ENCODE assay signal across 32 cellular contexts in the genomic region with DNA sequence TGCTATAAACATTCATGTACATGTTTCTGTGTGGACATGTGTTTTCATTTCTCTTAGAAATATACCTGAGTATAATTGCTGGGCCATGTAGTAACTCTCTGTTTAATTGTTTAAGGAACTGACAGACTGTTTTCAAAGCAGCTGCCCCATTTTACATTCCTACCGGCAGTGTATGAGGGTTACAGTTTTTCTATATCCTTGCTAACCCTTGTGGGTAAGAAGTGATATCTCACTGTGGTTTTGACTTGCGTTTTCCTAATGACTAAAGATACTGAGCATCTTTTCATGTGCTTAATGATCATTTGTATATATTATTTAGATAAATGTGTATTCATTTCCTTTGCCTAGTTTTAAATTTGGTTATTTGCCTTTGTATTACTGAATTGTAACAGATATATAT.
"Had no signal": no experiment of that assay in that cellular context is flagged by ENCODE, and none has a peak within 500 bp of the region (broad histone marks: within the 10 kb centered on the region; RNA-seq: fewer than 3 reads in every experiment).

No MANE protein-coding gene starts in this region.

- H3K4me3 ChIP-seq: breast epithelium, pancreas, prostate gland, thoracic aorta had no signal

- H3K36me3 ChIP-seq: breast epithelium, pancreas, prostate gland, thoracic aorta had no signal

- H3K4me1 Mint-ChIP-seq: endodermal cell, naive B cell, neural crest cell, T-helper 17 cell had no signal

- H3K27ac ChIP-seq: breast epithelium, pancreas, prostate gland, thoracic aorta had no signal

- H3K27me3 Mint-ChIP-seq: activated naive CD8-positive, alpha-beta T cell; T-helper 17 cell had no signal

- H3K4me3 Mint-ChIP-seq: activated naive CD8-positive, alpha-beta T cell; activated T-cell treated with anti-CD3 and anti-CD28 coated beads, Interleukin-2, amount 50 U/mL, for 4 hours; endodermal cell; mesothelial cell of epicardium; naive B cell; neural crest cell; T-helper 17 cell; WTC11 had no signal

- H3K36me3 Mint-ChIP-seq: WTC11 had no signal

- H3K9me3 ChIP-seq: breast epithelium, pancreas, prostate gland, thoracic aorta had no signal

- DNase-seq: activated CD4-positive, alpha-beta T cell treated with anti-CD3 and anti-CD28 coated beads for 1 hour; activated CD8-positive, alpha-beta memory T cell treated with anti-CD3 and anti-CD28 coated beads for 24 hours; activated CD8-positive, alpha-beta memory T cell treated with anti-CD3 and anti-CD28 coated beads, Interleukin-2, amount 50 U/mL, for 48 hours; activated effector memory CD4-positive, alpha-beta T cell treated with Interleukin-2 at 50 U/mL for 16 hours; activated naive CD4-positive, alpha-beta T cell treated with Interleukin-2 at 50 U/mL for 16 hours; activated T-cell treated with anti-CD3 and anti-CD28 coated beads, Interleukin-2, amount 50 U/mL, for 4 hours; amniotic stem cell; central memory CD4-positive, alpha-beta T cell; endodermal cell; foreskin fibroblast; head of caudate nucleus; hippocampal formation; kidney; left colon; naive B cell; nucleus accumbens; pancreas; retina; stimulated activated CD4-positive, alpha-beta T cell treated with anti-CD3 and anti-CD28 coated beads, Interleukin-15, amount 100 ng/mL, for 24 hours; stimulated activated CD4-positive, alpha-beta T cell treated with anti-CD3 and anti-CD28 coated beads, Interleukin-2, amount 100 ng/mL, for 24 hours; stimulated activated naive CD4-positive, alpha-beta T cell treated with Interleukin-2 at 50 U/mL for 16 hours; T-helper 17 cell; T1000 had no signal

- ATAC-seq: activated T-cell treated with anti-CD3 and anti-CD28 coated beads, Interleukin-2, amount 50 U/mL, for 4 hours; esophagus mucosa; left colon; pancreas; sciatic nerve; T-helper 17 cell; WTC11 had no signal

- H3K4me1 ChIP-seq: breast epithelium, pancreas, prostate gland had no signal

- H3K9me3 Mint-ChIP-seq: activated T-cell treated with anti-CD3 and anti-CD28 coated beads, Interleukin-2, amount 50 U/mL, for 4 hours had no signal

- H3K27me3 ChIP-seq: breast epithelium, pancreas had no signal

- H3K27ac Mint-ChIP-seq: activated naive CD8-positive, alpha-beta T cell; endodermal cell; mesothelial cell of epicardium; naive B cell; T-helper 17 cell; WTC11 had no signal
